In the genomic region with DNA sequence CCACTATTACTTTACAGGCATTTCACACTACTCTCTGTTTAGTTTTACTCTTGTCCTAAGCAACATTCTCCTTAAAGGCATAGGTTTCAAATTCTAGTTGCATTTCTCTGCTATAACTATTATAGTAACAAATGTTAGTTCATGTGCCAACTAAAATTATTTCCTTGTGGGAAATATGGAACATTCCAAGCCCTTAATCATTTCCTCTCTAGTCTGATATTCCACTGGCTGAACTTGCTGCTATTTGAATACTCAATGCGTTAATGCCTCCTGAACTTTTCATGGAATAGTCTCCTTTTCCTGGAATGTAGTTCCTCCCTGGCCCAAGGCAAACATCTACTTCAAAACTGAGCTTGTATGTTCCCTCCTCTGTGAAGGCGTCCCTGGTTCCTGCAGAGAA, we compare ENCODE assay signal across 15 cellular contexts. TPM values are rescaled to one million over a fixed set of nuclear protein-coding genes. Genes with fewer than 3 reads are reported as not detected.
DNase-seq lines count a peak whose midpoint lies in the region; ATAC-seq, FAIRE-seq and TF ChIP-seq lines count a peak whose summit lies in the region.
"Had no signal": no experiment of that assay in that cellular context is flagged by ENCODE, and none has a peak within 500 bp of the region (broad histone marks: within the 10 kb centered on the region; RNA-seq: fewer than 3 reads in every experiment).

No MANE protein-coding gene starts in this region.

- CTCF ChIA-PET in HepG2 (lab: Yijun Ruan, JAX; ENCODE audit: low intra/inter-chr PET ratio, low total read pairs): no interaction called here
- CTCF ChIA-PET in mammary epithelial cell (lab: Charles Lee; ENCODE audit: low non-redundant PET): no interaction called here
- CTCF ChIA-PET in OCI-LY7 (lab: Charles Lee; ENCODE audit: unreplicated experiment): no interaction called here

- no peak for TF ChIP-seq RAD21 in liver (IDR thresholded peaks at IDR 0.05)
- TF ChIP-seq RAD21 in HepG2 (CRISPR knock-in tag; IDR thresholded peaks at IDR 0.05): no peak

- dilution Hi-C loops in mammary epithelial cell (cut with HindIII; ENCODE audit: low sequenced_read_pairs): no loop called here

- 74% methylated on average over 2 of the region's 2 CpGs for whole genome bisulfite sequencing in liver
- 99% methylated on average over 2 of the region's 2 CpGs for WGBS in HepG2 (ENCODE audit: low lambda C conversion rate)
- WGBS in mammary epithelial cell (ENCODE audit: low coverage, missing lambda C conversion rate): 23% methylated on average over 2 of the region's 2 CpGs

- TF ChIP-seq CTCF in liver (IDR thresholded peaks at IDR 0.05; ENCODE audit: low read depth, low read length, missing input control) (no peak), HepG2 (CRISPR knock-in tag; IDR thresholded peaks at IDR 0.05) (no peak), mammary epithelial cell (conservative IDR thresholded peaks at IDR 0.05 in 1 of 2, IDR thresholded peaks at IDR 0.05 in 1 of 2; ENCODE audit: extremely low read depth in 1 of 2, insufficient read depth in 1 of 2, low read depth in 1 of 2, low read length in 2 of 2) (no peak), OCI-LY7 (conservative IDR thresholded peaks at IDR 0.05; ENCODE audit: low read length) (no peak)

- H3K4me2 ChIP-seq in HepG2 (ENCODE audit: low read depth, low read length) (no peak overlapping the region), mammary epithelial cell (ENCODE audit: insufficient read depth, low read depth, low read length) (peak overlapping the region; percentile 61), OCI-LY7 (ENCODE audit: low read length) (no peak overlapping the region)

- intact Hi-C loops in HepG2 (cut with micrococcal nuclease; ENCODE audit: unreplicated experiment) (no loop called here), mammary epithelial cell (cut with micrococcal nuclease) (no loop called here), OCI-LY7 (cut with micrococcal nuclease; ENCODE audit: unreplicated experiment) (no loop called here)

- H3K9ac ChIP-seq in liver (ENCODE audit: low read depth in 1 of 2, low read length in 2 of 2) (no peak overlapping the region), HepG2 (ENCODE audit: insufficient read depth, low read depth, low read length) (no peak overlapping the region), mammary epithelial cell (ENCODE audit: insufficient read depth, low read length) (no peak overlapping the region)

- no peak overlapping the region for H3K27ac ChIP-seq in liver (ENCODE audit: low read depth in 1 of 2, low read length in 2 of 2)
- no peak overlapping the region for H3K27ac ChIP-seq in HepG2 (ENCODE audit: extremely low read length, insufficient read depth, low read length)
- H3K27ac ChIP-seq in mammary epithelial cell (ENCODE audit: insufficient read depth, low read depth, low read length): peak overlapping the region; percentile 5
- no peak overlapping the region for H3K27ac ChIP-seq in OCI-LY7 (ENCODE audit: low read depth, low read length, poor library complexity, severe bottlenecking)

- H3K4me3 ChIP-seq in liver (ENCODE audit: low read depth in 1 of 3, low read length in 3 of 3) (no peak overlapping the region), HepG2 (replicated peaks in 1 of 3; ENCODE audit: insufficient read depth in 1 of 3, low read depth in 2 of 3, low read length in 3 of 3) (no peak overlapping the region), mammary epithelial cell (replicated peaks in 1 of 3; ENCODE audit: insufficient read depth in 1 of 3, low read depth in 2 of 3, low read length in 3 of 3) (no peak overlapping the region), OCI-LY7 (ENCODE audit: low read depth, low read length, poor library complexity, severe bottlenecking) (no peak overlapping the region)
- H3K4me3 ChIP-seq: uterus had no signal

- FAIRE-seq in HepG2 (lab: Jason Lieb, UNC): no peak

- H3K36me3 ChIP-seq in liver (ENCODE audit: control insufficient read depth in 4 of 4, insufficient read depth in 3 of 4, low read depth in 1 of 4, low read length in 3 of 4): no peaks in the 10 kb centered on the region
- H3K36me3 ChIP-seq in HepG2 (replicated peaks in 1 of 2; ENCODE audit: control insufficient read depth in 1 of 2, insufficient read depth in 2 of 2, low read length in 2 of 2): no peaks in the 10 kb centered on the region
- H3K36me3 ChIP-seq in mammary epithelial cell (ENCODE audit: insufficient read depth, low read length): no peaks in the 10 kb centered on the region
- no peaks in the 10 kb centered on the region for H3K36me3 ChIP-seq in OCI-LY7 (ENCODE audit: insufficient read depth, low read length)
- H3K36me3 ChIP-seq: uterus had no signal

- H2AFZ ChIP-seq in HepG2 (ENCODE audit: low read length) (no peak overlapping the region), mammary epithelial cell (ENCODE audit: low read depth, low read length) (peak overlapping the region; percentile 25), OCI-LY7 (ENCODE audit: low read length) (no peak overlapping the region)

- no peaks in the 10 kb centered on the region for H3K9me2 ChIP-seq in OCI-LY7 (ENCODE audit: insufficient read depth, low read length)

- TF ChIP-seq POLR2A in HepG2 (IDR thresholded peaks at IDR 0.05; ENCODE audit: insufficient read depth in 1 of 2, low read depth in 2 of 2, low read length in 2 of 2): no peak

- TF ChIP-seq EP300 in HepG2 (IDR thresholded peaks at IDR 0.05; ENCODE audit: low read depth in 2 of 2, low read length in 2 of 2) (no peak), HepG2 (CRISPR knock-in tag; IDR thresholded peaks at IDR 0.05; ENCODE audit: borderline replicate concordance) (no peak)

- no TSS peak for BruUV-seq in HepG2 (replicated peaks; lab: Mats Ljungman, UMichigan)
- BruUV-seq in mammary epithelial cell (replicated peaks; lab: Mats Ljungman, UMichigan): no TSS peak
- no TSS peak for BruUV-seq in OCI-LY7 (replicated peaks; lab: Mats Ljungman, UMichigan)

- H3K4me1 ChIP-seq in liver (ENCODE audit: control insufficient read depth in 4 of 4, insufficient read depth in 4 of 4, low read length in 3 of 4) (peaks cover 0 to 1% (median under 1%) of the 10 kb centered on the region in 4 donors), HepG2 (ENCODE audit: insufficient read depth, low read length) (no peaks in the 10 kb centered on the region), mammary epithelial cell (ENCODE audit: insufficient read depth, low read length) (peaks cover 25% of the 10 kb centered on the region), OCI-LY7 (ENCODE audit: insufficient read depth, low read length, poor library complexity, severe bottlenecking) (no peaks in the 10 kb centered on the region)

- POLR2A ChIA-PET in HepG2 (lab: Yijun Ruan, JAX): no interaction called here
- POLR2A ChIA-PET in OCI-LY7 (lab: Charles Lee): no interaction called here

- H3K79me2 ChIP-seq in HepG2 (ENCODE audit: insufficient read depth, low read length) (no peaks in the 10 kb centered on the region), mammary epithelial cell (ENCODE audit: insufficient read depth, low read length) (no peaks in the 10 kb centered on the region), OCI-LY7 (ENCODE audit: insufficient read depth, low read depth, low read length) (no peaks in the 10 kb centered on the region)

- in situ Hi-C loops in HepG2 (cut with HindIII; ENCODE audit: extremely low pct_ligation_motif_present, low pct_unique_long_range_greater_than_20kb) (no loop called here), mammary epithelial cell (cut with MboI; ENCODE audit: low sequenced_read_pairs in 2 of 2) (no loop called here)

- H3K9me3 ChIP-seq in liver (ENCODE audit: control insufficient read depth in 4 of 4, low read length in 3 of 4): peaks cover 0 to 3% (median 0%) of the 10 kb centered on the region in 4 donors
- peaks cover 6% of the 10 kb centered on the region for H3K9me3 ChIP-seq in HepG2 (ENCODE audit: low read length)
- peaks cover 3% of the 10 kb centered on the region for H3K9me3 ChIP-seq in mammary epithelial cell (replicated peaks; ENCODE audit: insufficient read depth, low read length)
- H3K9me3 ChIP-seq in OCI-LY7 (ENCODE audit: low read length): peaks cover 10% of the 10 kb centered on the region; the same call in 1 of the 2 replicates

- H4K20me1 ChIP-seq in HepG2 (ENCODE audit: insufficient read depth, low read length) (no peaks in the 10 kb centered on the region), mammary epithelial cell (ENCODE audit: insufficient read depth, low read length) (no peaks in the 10 kb centered on the region), OCI-LY7 (ENCODE audit: insufficient read depth, low read length) (no peaks in the 10 kb centered on the region)

- H3K27me3 ChIP-seq in liver (ENCODE audit: control insufficient read depth in 4 of 4, insufficient read depth in 4 of 4, low read length in 3 of 4) (no peaks in the 10 kb centered on the region), HepG2 (ENCODE audit: control insufficient read depth in 1 of 2, insufficient read depth in 2 of 2, low read length in 2 of 2) (no peaks in the 10 kb centered on the region), mammary epithelial cell (ENCODE audit: insufficient read depth, low read length) (no peaks in the 10 kb centered on the region)
- H3K27me3 ChIP-seq: uterus had no signal

- ATAC-seq in HepG2 (no peak), HG03159 (IDR thresholded peaks at IDR 0.05; ENCODE audit: unreplicated experiment) (no peak), GM19324 (IDR thresholded peaks at IDR 0.05; ENCODE audit: low FRiP score, unreplicated experiment) (no peak)
- ATAC-seq: left colon had no signal

- no peak for DNase-seq in HepG2 (ENCODE audit: low spot score)
- peak; percentile 33 for DNase-seq in mammary epithelial cell
- DNase-seq in iris pigment epithelial cell (ENCODE audit: low read depth): peak; percentile 55
- DNase-seq in activated naive CD4-positive, alpha-beta T cell treated with Interleukin-2 at 50 U/mL for 16 hours: no peak
- no peak for DNase-seq in OCI-LY7 (ENCODE audit: low spot score)
- DNase-seq: activated T-cell treated with anti-CD3 and anti-CD28 coated beads for 4 hours; DMS79 treated with DMSO at 0.1 percent for 48 hours; left colon; NCI-H146; nucleus accumbens; stimulated activated CD4-positive, alpha-beta T cell treated with anti-CD3 and anti-CD28 coated beads, Interleukin-1b, Interleukin-23, amount 100 ng/mL, for 48 hours; uterus had no signal

RNA-seq across cellular contexts. Expression of a gene that starts 19.3 kb away (rescaled TPM):
- total RNA-seq in liver: under 1 TPM; 0.33 to 0.92 TPM
- under 1 TPM; 0.20 to 0.42 TPM for polyA plus RNA-seq in liver
- total RNA-seq in HepG2 (2016; rRNA removed; fragmentation: Illumina TruSeq; extraction: Trizol): 0.18 and 0.31 TPM in 2 replicates
- 0.30 and 0.44 TPM in 2 replicates for total RNA-seq in HepG2 (2016; cell fraction: cytosol; rRNA removed; fragmentation: Illumina TruSeq; extraction: Trizol; ENCODE audit: low read depth)
- 0.17 and 0.22 TPM in 2 replicates for total RNA-seq in HepG2 (2016; cell fraction: insoluble cytoplasmic fraction; rRNA removed; fragmentation: Illumina TruSeq; extraction: Trizol)
- total RNA-seq in HepG2 (2016; cell fraction: membrane; rRNA removed; fragmentation: Illumina TruSeq; extraction: Trizol): 0.19 and 0.24 TPM in 2 replicates
- total RNA-seq in HepG2 (2016; cell fraction: nucleus; rRNA removed; fragmentation: Illumina TruSeq; extraction: Trizol): 0.44 and 0.71 TPM in 2 replicates
- polyA plus RNA-seq in HepG2 (2011; rRNA removed): 1.3 and 1.4 TPM in 2 replicates
- polyA plus RNA-seq in HepG2 (2011; cell fraction: cytosol; rRNA removed): 0.81 and 1.0 TPM in 2 replicates
- 2.5 and 2.7 TPM in 2 replicates for polyA plus RNA-seq in HepG2 (2011; cell fraction: nucleus; rRNA removed)
- polyA plus RNA-seq in HepG2 (2012): 0.99 and 1.1 TPM in 2 replicates
- 0.06 and 0.09 TPM in 2 replicates for polyA plus RNA-seq in HepG2 (2016; cell fraction: cytosol; fragmentation: Illumina TruSeq; extraction: Trizol; ENCODE audit: low read depth)
- polyA plus RNA-seq in HepG2 (2016; cell fraction: insoluble cytoplasmic fraction; fragmentation: Illumina TruSeq; extraction: Trizol; ENCODE audit: low read depth): 0.24 and 0.43 TPM in 2 replicates
- polyA plus RNA-seq in HepG2 (2016; cell fraction: membrane; fragmentation: Illumina TruSeq; extraction: Trizol; ENCODE audit: low read depth): 0.18 and 0.35 TPM in 2 replicates
- polyA plus RNA-seq in HepG2 (2016; cell fraction: nucleus; fragmentation: Illumina TruSeq; extraction: Trizol; ENCODE audit: insufficient read depth, low read depth): 1.3 TPM in 2 replicates
- polyA minus RNA-seq in HepG2 (2011; rRNA and poly(A)+ RNA removed; ENCODE audit: low replicate concordance): 0.51 and 0.80 TPM in 2 replicates
- not detected in 2 replicates for polyA minus RNA-seq in HepG2 (2011; cell fraction: cytosol; rRNA and poly(A)+ RNA removed)
- 0.90 and 1.5 TPM in 2 replicates for polyA minus RNA-seq in HepG2 (2011; cell fraction: nucleus; rRNA and poly(A)+ RNA removed)
- under 1 TPM; 0.67 to 0.68 TPM for total RNA-seq in mammary epithelial cell
- 0.57 TPM for polyA plus RNA-seq in mammary epithelial cell
- not detected for polyA minus RNA-seq in mammary epithelial cell
- 0.22 and 0.23 TPM in 2 replicates for total RNA-seq in OCI-LY7 (2014; rRNA removed; shearing (Covaris generic))
- total RNA-seq in OCI-LY7 (2022): 0.37 and 0.74 TPM in 2 replicates

RNA-seq across cellular contexts. Expression of a gene that starts 35.6 kb away (rescaled TPM):
- total RNA-seq in liver (10 to 100 TPM; 28.6 to 34.6 TPM), HepG2 (2016; rRNA removed; fragmentation: Illumina TruSeq; extraction: Trizol) (28.8 and 31.4 TPM in 2 replicates), mammary epithelial cell (10 to 100 TPM; 47.3 to 56.6 TPM), OCI-LY7 (2022) (46.6 and 50.0 TPM in 2 replicates)
- polyA plus RNA-seq in liver (10 to 100 TPM in 1 of 2 donors, 1 to 10 TPM in 1; 3.8 to 22.1 TPM), HepG2 (2011; rRNA removed) (8.5 and 10.0 TPM in 2 replicates), mammary epithelial cell (30.7 TPM)
- 3.0 and 4.6 TPM in 2 replicates for total RNA-seq in HepG2 (2016; cell fraction: cytosol; rRNA removed; fragmentation: Illumina TruSeq; extraction: Trizol; ENCODE audit: low read depth)
- total RNA-seq in HepG2 (2016; cell fraction: insoluble cytoplasmic fraction; rRNA removed; fragmentation: Illumina TruSeq; extraction: Trizol): 27.1 and 28.3 TPM in 2 replicates
- 5.9 and 6.3 TPM in 2 replicates for total RNA-seq in HepG2 (2016; cell fraction: membrane; rRNA removed; fragmentation: Illumina TruSeq; extraction: Trizol)
- 26.1 and 28.1 TPM in 2 replicates for total RNA-seq in HepG2 (2016; cell fraction: nucleus; rRNA removed; fragmentation: Illumina TruSeq; extraction: Trizol)
- 4.8 and 7.4 TPM in 2 replicates for polyA plus RNA-seq in HepG2 (2011; cell fraction: cytosol; rRNA removed)
- 7.8 and 7.9 TPM in 2 replicates for polyA plus RNA-seq in HepG2 (2011; cell fraction: nucleus; rRNA removed)
- 2.2 and 3.3 TPM in 2 replicates for polyA plus RNA-seq in HepG2 (2012)
- polyA plus RNA-seq in HepG2 (2016; cell fraction: cytosol; fragmentation: Illumina TruSeq; extraction: Trizol; ENCODE audit: low read depth): 0.65 and 0.66 TPM in 2 replicates
- polyA plus RNA-seq in HepG2 (2016; cell fraction: insoluble cytoplasmic fraction; fragmentation: Illumina TruSeq; extraction: Trizol; ENCODE audit: low read depth): 8.3 and 9.0 TPM in 2 replicates
- polyA plus RNA-seq in HepG2 (2016; cell fraction: membrane; fragmentation: Illumina TruSeq; extraction: Trizol; ENCODE audit: low read depth): 1.0 and 1.9 TPM in 2 replicates
- 17.0 and 18.1 TPM in 2 replicates for polyA plus RNA-seq in HepG2 (2016; cell fraction: nucleus; fragmentation: Illumina TruSeq; extraction: Trizol; ENCODE audit: insufficient read depth, low read depth)
- polyA minus RNA-seq in HepG2 (2011; rRNA and poly(A)+ RNA removed; ENCODE audit: low replicate concordance): 33.6 and 104 TPM in 2 replicates
- polyA minus RNA-seq in HepG2 (2011; cell fraction: cytosol; rRNA and poly(A)+ RNA removed): 23.4 and 30.6 TPM in 2 replicates
- polyA minus RNA-seq in HepG2 (2011; cell fraction: nucleus; rRNA and poly(A)+ RNA removed): 17.0 and 19.1 TPM in 2 replicates
- polyA minus RNA-seq in mammary epithelial cell: 73.0 TPM
- total RNA-seq in OCI-LY7 (2014; rRNA removed; shearing (Covaris generic)): 20.7 and 22.3 TPM in 2 replicates

Comparison
In these comparisons a context has a peak if more than half of its experiments do, and no peak if none do; other contexts are left out.
1. DNase-seq: peak in mammary epithelial cell (single experiment) and iris pigment epithelial cell (single experiment); none in HepG2 (single experiment), activated naive CD4-positive, alpha-beta T cell treated with Interleukin-2 at 50 U/mL for 16 hours (single experiment) and OCI-LY7 (single experiment).